Comparison of ENCODE assay signal across 8 cellular contexts in genomic region chr15:42736178-42736792, GRCh38. TPM values are rescaled to one million over a fixed set of nuclear protein-coding genes. Genes with fewer than 3 reads are reported as not detected.
DNase-seq lines count a peak whose midpoint lies in the region; ATAC-seq, FAIRE-seq and TF ChIP-seq lines count a peak whose summit lies in the region.

No MANE protein-coding gene starts in this region.

- no peaks in the 10 kb centered on the region for H3K27me3 ChIP-seq in BLaER1 treated with 17β-estradiol and CSF1 and Interleukin-3, amounts not matched to agents 10 nM and 100 nM
- no peaks in the 10 kb centered on the region for H3K27me3 ChIP-seq in prostate gland (replicated peaks; ENCODE audit: insufficient read depth)

- H3K4me3 ChIP-seq in BLaER1 treated with 17β-estradiol and CSF1 and Interleukin-3, amounts not matched to agents 10 nM and 100 nM: peak overlapping the region; percentile 89 to 99 (median 96)
- peak overlapping the region; percentile 87 for H3K4me3 ChIP-seq in prostate gland

- TF ChIP-seq POLR2A in prostate gland (IDR thresholded peaks at IDR 0.05): no peak

- ATAC-seq in GM19395 (IDR thresholded peaks at IDR 0.05; ENCODE audit: unreplicated experiment): peak; percentile 40
- peak; percentile 47 for ATAC-seq in Right ventricle myocardium superior (ENCODE audit: poor library complexity)

- H3K27ac ChIP-seq in BLaER1 treated with 17β-estradiol and CSF1 and Interleukin-3, amounts not matched to agents 10 nM and 100 nM: peak overlapping the region; percentile 75 to 91 (median 83)
- H3K27ac ChIP-seq in prostate gland: peak overlapping the region; percentile 84 to 89

- peaks cover 39 to 58% (median 45%) of the 10 kb centered on the region in 11 experiments for H3K36me3 ChIP-seq in BLaER1 treated with 17β-estradiol and CSF1 and Interleukin-3, amounts not matched to agents 10 nM and 100 nM
- H3K36me3 ChIP-seq in prostate gland: peaks cover 9 to 11% of the 10 kb centered on the region in 2 donors

- no peak for FAIRE-seq in RCC 7860 (lab: Jason Lieb, UNC)

- TF ChIP-seq CTCF in prostate gland (IDR thresholded peaks at IDR 0.05): no peak

- peaks cover 0 to 49% (median 21%) of the 10 kb centered on the region in 11 experiments; a peak in 16 of 22 replicates for H4K20me1 ChIP-seq in BLaER1 treated with 17β-estradiol and CSF1 and Interleukin-3, amounts not matched to agents 10 nM and 100 nM

- H3K4me2 ChIP-seq in BLaER1 treated with 17β-estradiol and CSF1 and Interleukin-3, amounts not matched to agents 10 nM and 100 nM: peak overlapping the region; percentile 79 to 97 (median 89)

- intact Hi-C loops in Right ventricle myocardium superior (cut with DNase I) (no loop called here), prostate gland (cut with DNase I) (loop anchor here (10.0 kb wide), 1 partner anchor 189 kb away; the partner anchor contains the start of gene TTBK2)

- no peaks in the 10 kb centered on the region for H3K9me3 ChIP-seq in BLaER1 treated with 17β-estradiol and CSF1 and Interleukin-3, amounts not matched to agents 10 nM and 100 nM (replicated peaks in 1 of 11)
- no peaks in the 10 kb centered on the region for H3K9me3 ChIP-seq in prostate gland

- H3K9ac ChIP-seq in BLaER1 treated with 17β-estradiol and CSF1 and Interleukin-3, amounts not matched to agents 10 nM and 100 nM: peak overlapping the region; percentile 83 to 94 (median 91)

- H3K4me1 ChIP-seq in BLaER1 treated with 17β-estradiol and CSF1 and Interleukin-3, amounts not matched to agents 10 nM and 100 nM: peaks cover 21 to 50% (median 39%) of the 10 kb centered on the region in 10 experiments
- H3K4me1 ChIP-seq in prostate gland (replicated peaks): no peaks in the 10 kb centered on the region

- DNase-seq in HK-2 (ENCODE audit: unreplicated experiment) (peak; percentile 17), Right ventricle myocardium superior (no peak), prostate gland (ENCODE audit: low spot score) (no peak), RCC 7860 (ENCODE audit: low spot score) (no peak), SIG-M5 (lab: John Stamatoyannopoulos, UW) (no peak)
- peak; percentile 43 to 52 for DNase-seq in activated T-cell treated with anti-CD3 and anti-CD28 coated beads, Interleukin-2, amount 50 U/mL, for 48 hours

- WGBS in prostate gland: 1% methylated on average over 45 of the region's 55 CpGs

RNA-seq across cellular contexts. Expression of gene CDAN1, which starts 0.6 kb away (rescaled TPM):
- total RNA-seq in Right ventricle myocardium superior: 6.3 TPM
- 10 to 100 TPM; 22.3 to 26.9 TPM for total RNA-seq in prostate gland

Comparison
In these comparisons a context has a peak if more than half of its experiments do, and no peak if none do; other contexts are left out.
1. DNase-seq: peak in HK-2 (single experiment) and activated T-cell treated with anti-CD3 and anti-CD28 coated beads, Interleukin-2, amount 50 U/mL, for 48 hours (2 of 2); none in Right ventricle myocardium superior (single experiment), prostate gland (single experiment), RCC 7860 (single experiment) and SIG-M5 (single experiment).